In the genomic region with DNA sequence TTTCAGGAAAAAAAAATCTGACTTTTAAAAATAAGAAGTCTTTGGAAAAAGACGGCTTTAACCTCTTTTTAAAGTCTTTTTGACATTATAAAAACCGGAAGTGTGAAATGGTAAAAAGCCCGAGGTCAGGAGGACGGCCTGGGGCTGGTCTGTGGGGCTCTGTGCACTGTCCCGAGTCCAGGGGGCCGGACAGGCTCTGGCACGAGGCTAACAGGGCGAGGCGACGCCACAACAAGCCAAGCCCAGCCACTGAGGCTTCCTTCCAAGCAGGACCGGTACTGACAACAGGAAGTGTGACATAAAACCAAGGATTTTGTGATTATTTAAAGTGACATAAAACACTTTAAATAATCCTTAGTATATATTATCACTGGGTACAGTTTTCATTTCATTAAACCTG, we compare ENCODE assay signal across 8 cellular contexts. TPM values are rescaled to one million over a fixed set of nuclear protein-coding genes. Genes with fewer than 3 reads are reported as not detected.
DNase-seq lines count a peak whose midpoint lies in the region; ATAC-seq, FAIRE-seq and TF ChIP-seq lines count a peak whose summit lies in the region.

No MANE protein-coding gene starts in this region.

- H3K27me3 Mint-ChIP-seq in natural killer cell (ENCODE audit: low read depth in 2 of 2), result no peaks in the 10 kb centered on the region

- peaks cover 61% of the 10 kb centered on the region for H3K36me3 ChIP-seq in RWPE2 (ENCODE audit: low read depth)
- peaks cover 27 to 97% (median 31%) of the 10 kb centered on the region in 3 donors for H3K36me3 ChIP-seq in esophagus squamous epithelium

- H3K4me1 Mint-ChIP-seq in natural killer cell, result peaks cover 38 to 41% of the 10 kb centered on the region in 2 donors

- 10 to 13% methylated on average over 11 of the region's 11 CpGs for WGBS in esophagus squamous epithelium, 2 donors

- no peak; the same call in 2 of the 3 replicates for ATAC-seq in RWPE2 (ENCODE audit: low read depth)
- ATAC-seq in natural killer cell, result no peak
- no peak for ATAC-seq in GM18868 (IDR thresholded peaks at IDR 0.05; ENCODE audit: unreplicated experiment)
- ATAC-seq in GM19324 (IDR thresholded peaks at IDR 0.05; ENCODE audit: low FRiP score, unreplicated experiment), result no peak

- no peak for TF ChIP-seq CTCF in AG10803 (conservative IDR thresholded peaks at IDR 0.05; ENCODE audit: low read length)
- TF ChIP-seq CTCF in RWPE2 (IDR thresholded peaks at IDR 0.05; ENCODE audit: poor library complexity, severe bottlenecking), result no peak
- TF ChIP-seq CTCF in esophagus squamous epithelium (IDR thresholded peaks at IDR 0.05), result no peak
- no peak for TF ChIP-seq CTCF in natural killer cell (IDR thresholded peaks at IDR 0.05)

- TF ChIP-seq POLR2A in esophagus squamous epithelium (IDR thresholded peaks at IDR 0.05) (no peak), GM12892 (IDR thresholded peaks at IDR 0.05; ENCODE audit: low read depth, low read length) (no peak)

- peaks cover 7% of the 10 kb centered on the region for H3K36me3 Mint-ChIP-seq in natural killer cell

- peak; percentile 42 for DNase-seq in AG10803 (ENCODE audit: low read depth)
- no peak for DNase-seq in RWPE2 (ENCODE audit: low spot score)
- no peak for DNase-seq in esophagus squamous epithelium (lab: John Stamatoyannopoulos, UW)
- DNase-seq in natural killer cell, result no peak
- no peak for DNase-seq in SIG-M5 (lab: John Stamatoyannopoulos, UW)
- DNase-seq in GM12892 (ENCODE audit: insufficient read length), result no peak

- H3K4me3 ChIP-seq in AG10803 (ENCODE audit: low read length) (no peak overlapping the region), RWPE2 (ENCODE audit: severe bottlenecking) (no peak overlapping the region), esophagus squamous epithelium (no peak overlapping the region)

- no peak for FAIRE-seq in GM12892 (lab: Jason Lieb, UNC)

- no peaks in the 10 kb centered on the region for H3K9me3 Mint-ChIP-seq in natural killer cell

- no peaks in the 10 kb centered on the region for H3K4me1 ChIP-seq in RWPE2 (ENCODE audit: insufficient read depth, poor library complexity, severe bottlenecking)
- H3K4me1 ChIP-seq in esophagus squamous epithelium, result peaks cover 35 to 70% (median 37%) of the 10 kb centered on the region in 3 donors

- H3K27ac ChIP-seq in RWPE2 (ENCODE audit: poor library complexity, severe bottlenecking), result peak overlapping the region; percentile 25
- H3K27ac ChIP-seq in esophagus squamous epithelium, result peak overlapping the region; percentile 8 to 71 (median 63)

- intact Hi-C loops in esophagus squamous epithelium (cut with DNase I) (no loop called here), natural killer cell (cut with micrococcal nuclease) (no loop called here)

- H3K9me3 ChIP-seq in RWPE2 (ENCODE audit: severe bottlenecking), result no peaks in the 10 kb centered on the region
- no peaks in the 10 kb centered on the region for H3K9me3 ChIP-seq in esophagus squamous epithelium

- H3K4me3 Mint-ChIP-seq in natural killer cell, result no peak overlapping the region

- peak overlapping the region; percentile 74 to 86 for H3K27ac Mint-ChIP-seq in natural killer cell

- no peaks in the 10 kb centered on the region for H3K27me3 ChIP-seq in RWPE2 (ENCODE audit: insufficient read depth, poor library complexity, severe bottlenecking)
- no peaks in the 10 kb centered on the region for H3K27me3 ChIP-seq in esophagus squamous epithelium

RNA-seq across cellular contexts. Expression of gene BRD1, which starts 39.2 kb away (rescaled TPM):
- total RNA-seq in esophagus squamous epithelium (10 to 100 TPM; 17.8 to 37.4 (median 29.9) TPM), natural killer cell (100 to 1,000 TPM; 126 to 154 (median 132) TPM)
- polyA plus RNA-seq in GM12892 (2012; ENCODE audit: missing spikeins), result 8.5 TPM
